ENCODE assay signal across 8 cellular contexts in genomic region chr19:49391581-49392399, GRCh38. TPM values are rescaled to one million over a fixed set of nuclear protein-coding genes. Genes with fewer than 3 reads are reported as not detected.
A peak's percentile ranks its signal among the peaks of the same experiment; 100 is the strongest.
DNase-seq lines count a peak whose midpoint lies in the region; ATAC-seq, FAIRE-seq and TF ChIP-seq lines count a peak whose summit lies in the region.

No MANE protein-coding gene starts in this region.

- no peak overlapping the region for H3K9ac ChIP-seq in BLaER1 treated with 17β-estradiol and CSF1 and Interleukin-3, amounts not matched to agents 10 nM and 100 nM
- H3K9ac ChIP-seq in mammary epithelial cell (ENCODE audit: insufficient read depth, low read length) (no peak overlapping the region), kidney (ENCODE audit: low read length in 2 of 2) (no peak overlapping the region)

- TF ChIP-seq CTCF in GM23338 (conservative IDR thresholded peaks at IDR 0.05; ENCODE audit: low read depth in 2 of 2) (peak; percentile 98 to 100), mammary epithelial cell (conservative IDR thresholded peaks at IDR 0.05 in 1 of 2, IDR thresholded peaks at IDR 0.05 in 1 of 2; ENCODE audit: extremely low read depth in 1 of 2, insufficient read depth in 1 of 2, low read depth in 1 of 2, low read length in 2 of 2) (peak; percentile 85 to 86), kidney (IDR thresholded peaks at IDR 0.05; ENCODE audit: borderline replicate concordance, extremely low read depth, insufficient read depth) (peak; percentile 80)

- in situ Hi-C loops in mammary epithelial cell (cut with MboI; ENCODE audit: low sequenced_read_pairs in 2 of 2), result loop anchor here (5.0 to 10.0 kb wide), 2 partner anchors 51 to 53 kb away; partner anchors contain the start of gene SLC17A7 (in 2 of the 2)

- no peak overlapping the region for H3K27ac ChIP-seq in BLaER1 treated with 17β-estradiol and CSF1 and Interleukin-3, amounts not matched to agents 10 nM and 100 nM
- H3K27ac ChIP-seq in GM23338 (ENCODE audit: low read depth) (no peak overlapping the region), mammary epithelial cell (ENCODE audit: insufficient read depth, low read depth, low read length) (no peak overlapping the region), kidney (ENCODE audit: low read depth in 2 of 2, low read length in 2 of 2) (no peak overlapping the region)

- DNase-seq in GM23338 (ENCODE audit: low spot score), result peak; percentile 91
- DNase-seq in NCI-H2227 treated with DMSO at 0.1 percent for 48 hours (lab: John Stamatoyannopoulos, UW), result peak; percentile 57
- peak; percentile 43 to 63 (median 58) for DNase-seq in activated CD4-positive, CD25-positive, alpha-beta regulatory T cell (lab: John Stamatoyannopoulos, UW)
- DNase-seq in mammary epithelial cell, result peak; percentile 65
- DNase-seq in kidney, result peak; percentile 90
- peak; percentile 81 to 83 for DNase-seq in stimulated activated CD4-positive, alpha-beta T cell treated with anti-CD3 and anti-CD28 coated beads, Interleukin-2, amount 100 ng/mL, for 24 hours

- no peaks in the 10 kb centered on the region; the same call in 2 of the 3 replicates for H3K36me3 Mint-ChIP-seq in GM23338 (ENCODE audit: low read depth)

- intact Hi-C loops in mammary epithelial cell (cut with micrococcal nuclease) (loop anchor here (1.0 to 10.0 kb wide), 4 partner anchors 52 to 183 kb away; no protein-coding TSS in a partner anchor), kidney (cut with DNase I) (loop anchor here (10.0 kb wide), 1 partner anchor 53 kb away; the partner anchor contains the start of gene SLC17A7)

- 29% methylated on average over 14 of the region's 14 CpGs for WGBS in mammary epithelial cell (ENCODE audit: low coverage, missing lambda C conversion rate)

- H3K79me2 ChIP-seq in GM23338 (replicated peaks; ENCODE audit: insufficient read depth) (no peaks in the 10 kb centered on the region), mammary epithelial cell (ENCODE audit: insufficient read depth, low read length) (no peaks in the 10 kb centered on the region)

- H3K4me3 ChIP-seq in BLaER1 treated with 17β-estradiol and CSF1 and Interleukin-3, amounts not matched to agents 10 nM and 100 nM, result no peak overlapping the region
- H3K4me3 ChIP-seq in GM23338 (no peak overlapping the region), mammary epithelial cell (replicated peaks in 1 of 3; ENCODE audit: insufficient read depth in 1 of 3, low read depth in 2 of 3, low read length in 3 of 3) (no peak overlapping the region), kidney (ENCODE audit: low read length in 2 of 2) (no peak overlapping the region)

- CTCF ChIA-PET in mammary epithelial cell (lab: Charles Lee; ENCODE audit: low non-redundant PET), result no interaction called here

- no TSS peak for BruUV-seq in mammary epithelial cell (replicated peaks; lab: Mats Ljungman, UMichigan)

- peaks cover 0 to 19% (median 7%) of the 10 kb centered on the region in 11 experiments; a peak in 9 of 22 replicates for H3K27me3 ChIP-seq in BLaER1 treated with 17β-estradiol and CSF1 and Interleukin-3, amounts not matched to agents 10 nM and 100 nM
- no peaks in the 10 kb centered on the region for H3K27me3 ChIP-seq in GM23338 (ENCODE audit: insufficient read depth)
- no peaks in the 10 kb centered on the region for H3K27me3 ChIP-seq in mammary epithelial cell (ENCODE audit: insufficient read depth, low read length)

- H2AFZ ChIP-seq in GM23338 (peak overlapping the region; percentile 79; the same call in 1 of the 2 replicates), mammary epithelial cell (ENCODE audit: low read depth, low read length) (no peak overlapping the region)

- no peaks in the 10 kb centered on the region for H3K9me3 ChIP-seq in BLaER1 treated with 17β-estradiol and CSF1 and Interleukin-3, amounts not matched to agents 10 nM and 100 nM (replicated peaks in 1 of 11)
- H3K9me3 ChIP-seq in mammary epithelial cell (replicated peaks; ENCODE audit: insufficient read depth, low read length) (no peaks in the 10 kb centered on the region), kidney (ENCODE audit: control insufficient read depth in 1 of 2, low read length in 2 of 2) (no peaks in the 10 kb centered on the region)

- peaks cover 12% of the 10 kb centered on the region for H3K4me1 Mint-ChIP-seq in GM23338

- H3K4me2 ChIP-seq in BLaER1 treated with 17β-estradiol and CSF1 and Interleukin-3, amounts not matched to agents 10 nM and 100 nM, result peak overlapping the region in 10 of 11 experiments; percentile 6 to 52 (median 32); a peak in 15 of 22 replicates
- H3K4me2 ChIP-seq in GM23338 (no peak overlapping the region), mammary epithelial cell (ENCODE audit: insufficient read depth, low read depth, low read length) (no peak overlapping the region)

- H3K27me3 Mint-ChIP-seq in GM23338 (ENCODE audit: insufficient read depth, low read depth, poor library complexity), result peaks cover 25% of the 10 kb centered on the region

- H3K9me3 Mint-ChIP-seq in GM23338, result 0 out of 3 replicates have a peak, but pooled peaks cover 2% of the 10 kb centered on the region

- no peak for FAIRE-seq in kidney (lab: Jason Lieb, UNC)

- H3K27ac Mint-ChIP-seq in GM23338, result no peak overlapping the region

- H4K20me1 ChIP-seq in BLaER1 treated with 17β-estradiol and CSF1 and Interleukin-3, amounts not matched to agents 10 nM and 100 nM, result peaks cover 0 to 9% (median 0%) of the 10 kb centered on the region in 11 experiments; a peak in 1 of 22 replicates
- H4K20me1 ChIP-seq in GM23338 (replicated peaks; ENCODE audit: insufficient read depth) (no peaks in the 10 kb centered on the region), mammary epithelial cell (ENCODE audit: insufficient read depth, low read length) (no peaks in the 10 kb centered on the region)

- dilution Hi-C loops in mammary epithelial cell (cut with HindIII; ENCODE audit: low sequenced_read_pairs), result loop anchor here (10.0 kb wide), 3 partner anchors 73 to 137 kb away; no protein-coding TSS in a partner anchor

- H3K9me2 ChIP-seq in GM23338 (ENCODE audit: insufficient read depth), result no peaks in the 10 kb centered on the region

- peak; percentile 95 for ATAC-seq in GM23338
- no peak for ATAC-seq in HG02623 (IDR thresholded peaks at IDR 0.05; ENCODE audit: unreplicated experiment)

- H3K4me1 ChIP-seq in BLaER1 treated with 17β-estradiol and CSF1 and Interleukin-3, amounts not matched to agents 10 nM and 100 nM, result peaks cover 11 to 71% (median 44%) of the 10 kb centered on the region in 10 experiments
- H3K4me1 ChIP-seq in GM23338 (ENCODE audit: insufficient read depth) (no peaks in the 10 kb centered on the region), mammary epithelial cell (ENCODE audit: insufficient read depth, low read length) (no peaks in the 10 kb centered on the region), kidney (ENCODE audit: control insufficient read depth in 1 of 2, insufficient read depth in 1 of 2, low read depth in 1 of 2, low read length in 2 of 2) (no peaks in the 10 kb centered on the region)

- H3K4me3 Mint-ChIP-seq in GM23338, result no peak overlapping the region; the same call in 2 of the 3 replicates

- no peaks in the 10 kb centered on the region for H3K36me3 ChIP-seq in BLaER1 treated with 17β-estradiol and CSF1 and Interleukin-3, amounts not matched to agents 10 nM and 100 nM
- no peaks in the 10 kb centered on the region for H3K36me3 ChIP-seq in GM23338 (ENCODE audit: insufficient read depth)
- no peaks in the 10 kb centered on the region for H3K36me3 ChIP-seq in mammary epithelial cell (ENCODE audit: insufficient read depth, low read length)
- H3K36me3 ChIP-seq in kidney (ENCODE audit: control insufficient read depth in 1 of 2, insufficient read depth in 2 of 2, low read length in 2 of 2), result no peaks in the 10 kb centered on the region

- 0 out of 2 replicates have a peak, but pooled peaks cover 3% of the 10 kb centered on the region for H3F3A ChIP-seq in GM23338 (replicated peaks; ENCODE audit: low read depth)

TF ChIP-seq in GM23338, 12 proteins besides CTCF, POLR2A, EP300 and RAD21 (continues in another document):
- TF ChIP-seq EZH2phosphoT487 (IDR thresholded peaks at IDR 0.05; ENCODE audit: unreplicated experiment) (no peak), ZNF114 (CRISPR knock-in tag; IDR thresholded peaks at IDR 0.05) (no peak)

RNA-seq across cellular contexts. Expression of gene KASH5, which starts 3.7 kb away (rescaled TPM):
- not detected in 2 replicates for total RNA-seq in GM23338 (2014; rRNA removed; shearing (Covaris generic))
- polyA plus RNA-seq in GM23338 (2016; fragmentation: Nextera tagmentation; extraction: Ambion mirVana) (0.44 TPM in 1 of 2 replicates, not detected in the other), mammary epithelial cell (not detected), kidney (ENCODE audit: insufficient read depth, low read depth, low replicate concordance) (not detected)
- total RNA-seq in mammary epithelial cell (not detected), kidney (not detected)
- polyA minus RNA-seq in mammary epithelial cell, result not detected

RNA-seq across cellular contexts. Expression of gene DKKL1, which starts 28.1 kb away (rescaled TPM):
- total RNA-seq in GM23338 (2014; rRNA removed; shearing (Covaris generic)), result 0.76 TPM in 1 of 2 replicates, not detected in the other
- polyA plus RNA-seq in GM23338 (2016; fragmentation: Nextera tagmentation; extraction: Ambion mirVana), result 2.9 and 3.6 TPM in 2 replicates
- not detected for total RNA-seq in mammary epithelial cell
- polyA plus RNA-seq in mammary epithelial cell, result 0.18 TPM
- not detected for polyA minus RNA-seq in mammary epithelial cell
- 0.57 TPM for total RNA-seq in kidney
- polyA plus RNA-seq in kidney (ENCODE audit: insufficient read depth, low read depth, low replicate concordance), result 0.95 TPM

RNA-seq across cellular contexts. Expression of gene TEAD2, which starts 29.6 kb away (rescaled TPM):
- total RNA-seq in GM23338 (2014; rRNA removed; shearing (Covaris generic)), result 74.4 and 82.5 TPM in 2 replicates
- polyA plus RNA-seq in GM23338 (2016; fragmentation: Nextera tagmentation; extraction: Ambion mirVana) (30.3 and 34.3 TPM in 2 replicates), mammary epithelial cell (20.4 TPM), kidney (ENCODE audit: insufficient read depth, low read depth, low replicate concordance) (15.7 TPM)
- total RNA-seq in mammary epithelial cell (10 to 100 TPM; 20.8 to 40.3 TPM), kidney (30.2 TPM)
- polyA minus RNA-seq in mammary epithelial cell, result 37.6 TPM

RNA-seq across cellular contexts. Expression of gene PTH2, which starts 31.5 kb away (rescaled TPM):
- total RNA-seq in GM23338 (2014; rRNA removed; shearing (Covaris generic)), result not detected in 2 replicates
- polyA plus RNA-seq in GM23338 (2016; fragmentation: Nextera tagmentation; extraction: Ambion mirVana) (1.3 and 1.6 TPM in 2 replicates), mammary epithelial cell (not detected), kidney (ENCODE audit: insufficient read depth, low read depth, low replicate concordance) (not detected)
- total RNA-seq in mammary epithelial cell (not detected), kidney (not detected)
- not detected for polyA minus RNA-seq in mammary epithelial cell

RNA-seq across cellular contexts. Expression of gene GFY, which starts 33.4 kb away (rescaled TPM):
- not detected in 2 replicates for total RNA-seq in GM23338 (2014; rRNA removed; shearing (Covaris generic))
- 1.2 and 1.7 TPM in 2 replicates for polyA plus RNA-seq in GM23338 (2016; fragmentation: Nextera tagmentation; extraction: Ambion mirVana)
- not detected for total RNA-seq in mammary epithelial cell
- not detected for polyA plus RNA-seq in mammary epithelial cell
- polyA minus RNA-seq in mammary epithelial cell, result not detected
- not detected for total RNA-seq in kidney
- not detected for polyA plus RNA-seq in kidney (ENCODE audit: insufficient read depth, low read depth, low replicate concordance)

Comparison
In these comparisons a context has a peak if more than half of its experiments do, and no peak if none do; other contexts are left out.
1. H3K4me2 ChIP-seq: peak in BLaER1 treated with 17β-estradiol and CSF1 and Interleukin-3, amounts not matched to agents 10 nM and 100 nM (10 of 11); none in GM23338 (single experiment) and mammary epithelial cell (single experiment).
2. Peak in every context shown above with its lines, with median percentiles within 50 percentile points of each other: DNase-seq and CTCF ChIP-seq.